In genomic region chr17:1058423-1059130, GRCh38 we compare ENCODE assay signal across 8 cellular contexts.
A peak's percentile ranks its signal among the peaks of the same experiment; 100 is the strongest.
DNase-seq lines count a peak whose midpoint lies in the region; ATAC-seq and TF ChIP-seq lines count a peak whose summit lies in the region.

No MANE protein-coding gene starts in this region.

- ATAC-seq in HG03442 (IDR thresholded peaks at IDR 0.05; ENCODE audit: unreplicated experiment), result no peak
- no peak for ATAC-seq in HG02642 (IDR thresholded peaks at IDR 0.05; ENCODE audit: poor library complexity, unreplicated experiment)

- peak; percentile 17 to 59 for DNase-seq in NCI-H446 (lab: John Stamatoyannopoulos, UW)
- DNase-seq in activated CD8-positive, alpha-beta memory T cell treated with anti-CD3 and anti-CD28 coated beads, Interleukin-2, amount 50 U/mL, for 4 hours, result peak; percentile 36
- peak; percentile 19 to 56 for DNase-seq in foreskin fibroblast
- peak; percentile 9 to 49 (median 30) for DNase-seq in stimulated activated CD4-positive, alpha-beta T cell treated with anti-CD3 and anti-CD28 coated beads, Interleukin-1b, Interleukin-23, amount 100 ng/mL, for 24 hours (ENCODE audit: low read depth in 4 of 4, low spot score in 1 of 4)
- no peak for DNase-seq in NCI-H526 treated with DMSO at 0.1 percent for 48 hours (lab: John Stamatoyannopoulos, UW)

- no peak overlapping the region for H3K4me3 ChIP-seq in GM12875 (ENCODE audit: low read depth, low read length)
- H3K4me3 ChIP-seq in foreskin fibroblast (ENCODE audit: low read depth in 1 of 2, low read length in 2 of 2), result no peak overlapping the region

- TF ChIP-seq CTCF in GM12875 (IDR thresholded peaks at IDR 0.05; ENCODE audit: borderline replicate concordance, insufficient read depth, low read depth, low read length), result peak; percentile 64
- TF ChIP-seq CTCF in foreskin fibroblast (IDR thresholded peaks at IDR 0.05; ENCODE audit: low read depth, low read length), result peak; percentile 11
